23 cellular contexts compared by ENCODE assay signal in genomic region chr13:55602784-55603183, GRCh38.
DNase-seq lines count a peak whose midpoint lies in the region; ATAC-seq, FAIRE-seq and TF ChIP-seq lines count a peak whose summit lies in the region.
"Had no signal": no experiment of that assay in that cellular context is flagged by ENCODE, and none has a peak within 500 bp of the region (broad histone marks: within the 10 kb centered on the region; RNA-seq: fewer than 3 reads in every experiment).

No MANE protein-coding gene starts in this region.

- H2AFZ ChIP-seq in osteoblast (ENCODE audit: low read length), result no peak overlapping the region

- no peak overlapping the region for H3K4me3 ChIP-seq in A549
- no peak overlapping the region for H3K4me3 ChIP-seq in osteoblast (ENCODE audit: insufficient read depth, low read length)
- H3K4me3 ChIP-seq: BLaER1 treated with 17β-estradiol and CSF1 and Interleukin-3, amounts not matched to agents 10 nM and 100 nM; GM12878 had no signal

- CTCF ChIA-PET in A549 (lab: Yijun Ruan, JAX), result no interaction called here

- H3K9me3 ChIP-seq in A549 (no peaks in the 10 kb centered on the region), osteoblast (ENCODE audit: low read depth, low read length) (no peaks in the 10 kb centered on the region)
- H3K9me3 ChIP-seq: BLaER1 treated with 17β-estradiol and CSF1 and Interleukin-3, amounts not matched to agents 10 nM and 100 nM; Caco-2 had no signal

- WGBS in A549 (ENCODE audit: missing lambda C conversion rate), result 6% methylated on average over 1 of the region's 1 CpG

- no peaks in the 10 kb centered on the region for H4K20me1 ChIP-seq in osteoblast (ENCODE audit: insufficient read depth, low read length)
- H4K20me1 ChIP-seq: BLaER1 treated with 17β-estradiol and CSF1 and Interleukin-3, amounts not matched to agents 10 nM and 100 nM had no signal

- H3K27ac ChIP-seq in A549 (no peak overlapping the region), osteoblast (ENCODE audit: low read depth, low read length) (no peak overlapping the region)
- H3K27ac ChIP-seq: BLaER1 treated with 17β-estradiol and CSF1 and Interleukin-3, amounts not matched to agents 10 nM and 100 nM; C4-2B had no signal

- no peaks in the 10 kb centered on the region for H3K79me2 ChIP-seq in osteoblast (ENCODE audit: insufficient read depth, low read length)

- H3K36me3 ChIP-seq in osteoblast (ENCODE audit: insufficient read depth, low read length), result no peaks in the 10 kb centered on the region
- H3K36me3 ChIP-seq: BLaER1 treated with 17β-estradiol and CSF1 and Interleukin-3, amounts not matched to agents 10 nM and 100 nM had no signal

- H3K4me1 ChIP-seq in A549 (no peaks in the 10 kb centered on the region), osteoblast (ENCODE audit: insufficient read depth, low read length) (no peaks in the 10 kb centered on the region)
- H3K4me1 ChIP-seq: BLaER1 treated with 17β-estradiol and CSF1 and Interleukin-3, amounts not matched to agents 10 nM and 100 nM; Caco-2 had no signal

- H3K4me2 ChIP-seq in A549 (no peak overlapping the region), osteoblast (ENCODE audit: insufficient read depth, low read length) (no peak overlapping the region)
- H3K4me2 ChIP-seq: BLaER1 treated with 17β-estradiol and CSF1 and Interleukin-3, amounts not matched to agents 10 nM and 100 nM had no signal

- TF ChIP-seq RAD21 in A549 (conservative IDR thresholded peaks at IDR 0.05 in 1 of 2, IDR thresholded peaks at IDR 0.05 in 1 of 2), result no peak

- H3K27me3 ChIP-seq in osteoblast (ENCODE audit: insufficient read depth, low read length), result no peaks in the 10 kb centered on the region
- H3K27me3 ChIP-seq: BLaER1 treated with 17β-estradiol and CSF1 and Interleukin-3, amounts not matched to agents 10 nM and 100 nM had no signal

- POLR2A ChIA-PET in A549 (lab: Yijun Ruan, JAX), result no interaction called here

- TF ChIP-seq POLR2A in A549 (IDR thresholded peaks at IDR 0.05; ENCODE audit: low read length), result no peak

- TF ChIP-seq CTCF in A549 (IDR thresholded peaks at IDR 0.05), result no peak
- TF ChIP-seq CTCF in D721Med (IDR thresholded peaks at IDR 0.05; ENCODE audit: insufficient read depth, missing control alignments), result no peak
- no peak for TF ChIP-seq CTCF in osteoblast (IDR thresholded peaks at IDR 0.05; ENCODE audit: extremely low read depth, low read depth, low read length)
- no peak for TF ChIP-seq CTCF in GM13976 (IDR thresholded peaks at IDR 0.05; ENCODE audit: borderline replicate concordance, control extremely low read depth, extremely low read depth, insufficient read depth, missing control alignments)

- FAIRE-seq in A549 (lab: Jason Lieb, UNC), result no peak
- FAIRE-seq in D721Med (lab: Jason Lieb, UNC), result peak; percentile 48
- FAIRE-seq: GM12878, GM12892, GM19239 had no signal

- no peak for ATAC-seq in A549
- ATAC-seq: CD8-positive, alpha-beta T cell; GM12878 had no signal

- in situ Hi-C loops in GM13976 (cut with MboI; ENCODE audit: low sequenced_read_pairs, unreplicated experiment), result no loop called here

- no peak for TF ChIP-seq EP300 in A549 (IDR thresholded peaks at IDR 0.05)

- DNase-seq in A549 (ENCODE audit: low read depth in 1 of 2, low spot score in 1 of 2), result no peak
- no peak for DNase-seq in D721Med (ENCODE audit: insufficient read length, low spot score)
- DNase-seq in osteoblast (ENCODE audit: insufficient read length, low spot score, missing footprints), result peak; percentile 26
- no peak for DNase-seq in GM13976 (ENCODE audit: low spot score)
- DNase-seq in cerebellar cortex (ENCODE audit: low spot score), result no peak
- DNase-seq: 8988T; AML-193; Caco-2; Calu3; CD4-positive, alpha-beta T cell; CD8-positive, alpha-beta T cell; DMS 273 treated with DMSO at 0.1 percent for 48 hours; DMS153; DMS53; DMS79; DND-41; EL; GDM1 had no signal

TF ChIP-seq in A549, 52 proteins besides CTCF, POLR2A, EP300 and RAD21:
- no peak for TF ChIP-seq ZFP36 (IDR thresholded peaks at IDR 0.05; ENCODE audit: borderline replicate concordance, partially characterized antibody)
- TF ChIP-seq JUN (IDR thresholded peaks at IDR 0.05), result no peak
- no peak for TF ChIP-seq PBX3 (IDR thresholded peaks at IDR 0.05)
- TF ChIP-seq MAZ (IDR thresholded peaks at IDR 0.05; ENCODE audit: borderline replicate concordance, low read depth, low read length), result no peak
- no peak for TF ChIP-seq ZNF302 (CRISPR knock-in tag; IDR thresholded peaks at IDR 0.05)
- peak; percentile 43 for TF ChIP-seq MAFK (IDR thresholded peaks at IDR 0.05; ENCODE audit: partially characterized antibody)
- TF ChIP-seq SMC3 (IDR thresholded peaks at IDR 0.05), result no peak
- TF ChIP-seq HEYL (CRISPR knock-in tag; IDR thresholded peaks at IDR 0.05), result no peak
- TF ChIP-seq GATA3 (IDR thresholded peaks at IDR 0.05; ENCODE audit: borderline replicate concordance), result no peak
